In genomic region chr9:132185164-132186009, GRCh38 we compare ENCODE assay signal across 17 cellular contexts. TPM values are rescaled to one million over a fixed set of nuclear protein-coding genes. Genes with fewer than 3 reads are reported as not detected.
DNase-seq lines count a peak whose midpoint lies in the region; ATAC-seq and TF ChIP-seq lines count a peak whose summit lies in the region.
"Had no signal": no experiment of that assay in that cellular context is flagged by ENCODE, and none has a peak within 500 bp of the region (broad histone marks: within the 10 kb centered on the region; RNA-seq: fewer than 3 reads in every experiment).

No MANE protein-coding gene starts in this region.

- H3K79me2 ChIP-seq in mesendoderm (ENCODE audit: control insufficient read depth, insufficient read depth, low read length) (no peaks in the 10 kb centered on the region), MM.1S (ENCODE audit: low read length) (no peaks in the 10 kb centered on the region)

- ATAC-seq in HG02938 (IDR thresholded peaks at IDR 0.05; ENCODE audit: unreplicated experiment) = no peak

- no peaks in the 10 kb centered on the region for H4K20me1 ChIP-seq in MM.1S (ENCODE audit: insufficient read depth, low read length)

- peak overlapping the region; percentile 41 for H3K4ac ChIP-seq in mesendoderm (ENCODE audit: low read depth, low read length)

- no peak overlapping the region for H4K5ac ChIP-seq in mesendoderm (ENCODE audit: low read length)

- H3K9ac ChIP-seq in mesendoderm (ENCODE audit: low read length) (peak overlapping the region; percentile 36), MM.1S (ENCODE audit: low read length) (no peak overlapping the region)

- peak overlapping the region; percentile 64 for H3K56ac ChIP-seq in mesendoderm (ENCODE audit: low read length)

- no peak for TF ChIP-seq CTCF in MM.1S (IDR thresholded peaks at IDR 0.05; ENCODE audit: low read length)

- DNase-seq in AG20443 (ENCODE audit: low spot score) (peak; percentile 41), KBM-7 (peak; percentile 60), caudate nucleus (lab: John Stamatoyannopoulos, UW) (peak in 12 of 61 donors; percentile 10 to 73 (median 36)), mesendoderm (peak; percentile 57), T-helper 2 cell (no peak), MM.1S (no peak), HUDEP-2 (lab: John Stamatoyannopoulos, UW; ENCODE audit: unreplicated experiment in 76 of 76) (no peak)
- DNase-seq: Caco-2; cerebellar nuclear complex; GF-D8; islet precursor cell; NCI-H1694 treated with DMSO at 0.1 percent for 48 hours; NCI-H526; stimulated activated CD4-positive, alpha-beta T cell treated with anti-CD3 and anti-CD28 coated beads, Interleukin-15, amount 100 ng/mL, for 24 hours; stomach had no signal

- H3K27me3 ChIP-seq in mesendoderm (ENCODE audit: insufficient read depth, low read length, poor library complexity) (peaks cover 20% of the 10 kb centered on the region), MM.1S (replicated peaks; ENCODE audit: insufficient read depth, low read length) (peaks cover 95% of the 10 kb centered on the region)

- H3K36me3 ChIP-seq in mesendoderm (ENCODE audit: control insufficient read depth, insufficient read depth, low read length) (no peaks in the 10 kb centered on the region), MM.1S (replicated peaks; ENCODE audit: insufficient read depth, low read length) (no peaks in the 10 kb centered on the region)
- H3K36me3 ChIP-seq: prostate gland, stomach had no signal

- no peak overlapping the region for H3K4me3 ChIP-seq in mesendoderm (ENCODE audit: low read length)
- H3K4me3 ChIP-seq in MM.1S (ENCODE audit: low read length) = no peak overlapping the region
- H3K4me3 ChIP-seq: prostate gland, stomach had no signal

- no peaks in the 10 kb centered on the region for H3K9me2 ChIP-seq in MM.1S (replicated peaks; ENCODE audit: insufficient read depth, low read length)

- H2AFZ ChIP-seq in MM.1S (ENCODE audit: low read length) = no peak overlapping the region

- H2AK5ac ChIP-seq in mesendoderm (ENCODE audit: low read length) = no peak overlapping the region

- H3K18ac ChIP-seq in mesendoderm (ENCODE audit: low read length) = peak overlapping the region; percentile 81

- peak overlapping the region; percentile 24 for H3K23ac ChIP-seq in mesendoderm (ENCODE audit: low read length)

- no peaks in the 10 kb centered on the region for H3F3A ChIP-seq in MM.1S (ENCODE audit: insufficient read depth, low read length)

- no peak overlapping the region for H3K4me2 ChIP-seq in mesendoderm (ENCODE audit: low read length)
- H3K4me2 ChIP-seq in MM.1S (ENCODE audit: low read depth, low read length) = no peak overlapping the region

- no peak overlapping the region for H2BK5ac ChIP-seq in mesendoderm (ENCODE audit: low read length)

- in situ Hi-C loops in KBM-7 (cut with MboI; ENCODE audit: low pct_unique_long_range_greater_than_20kb, low sequenced_read_pairs) = no loop called here

- H3K9me3 ChIP-seq in MM.1S (replicated peaks; ENCODE audit: insufficient read depth, low read length) = no peaks in the 10 kb centered on the region
- H3K9me3 ChIP-seq: Caco-2, prostate gland, stomach had no signal

- peak overlapping the region; percentile 0 for H2BK15ac ChIP-seq in mesendoderm (replicated peaks; ENCODE audit: low read depth)

- no peak overlapping the region for H4K8ac ChIP-seq in mesendoderm (ENCODE audit: low read depth, low read length)

- H3K4me1 ChIP-seq in mesendoderm (ENCODE audit: control insufficient read depth, low read depth, low read length) = no peaks in the 10 kb centered on the region
- H3K4me1 ChIP-seq in MM.1S (ENCODE audit: low read length) = no peaks in the 10 kb centered on the region
- H3K4me1 ChIP-seq: Caco-2, prostate gland had no signal

- WGBS in mesendoderm (ENCODE audit: extremely low coverage, insufficient coverage, low lambda C conversion rate) = no CpG with 5 or more reads among the region's 18 CpGs

- no peaks in the 10 kb centered on the region for H3K79me1 ChIP-seq in mesendoderm (ENCODE audit: low read length)

- no peak overlapping the region for H2BK120ac ChIP-seq in mesendoderm (ENCODE audit: low read depth, low read length)

- H3K27ac ChIP-seq in caudate nucleus (ENCODE audit: low read depth, low read length) (peak overlapping the region; percentile 58), mesendoderm (ENCODE audit: low read depth, low read length) (no peak overlapping the region), MM.1S (ENCODE audit: low read length) (no peak overlapping the region)
- H3K27ac ChIP-seq: prostate gland, stomach had no signal

RNA-seq across cellular contexts. Expression of gene NTNG2, which starts 23.5 kb away (rescaled TPM):
- polyA plus RNA-seq in mesendoderm (2013, experiment 1 of 2) = 0.03 TPM
- polyA plus RNA-seq in mesendoderm (2013, experiment 2 of 2) = 0.11 TPM

Comparison
In these comparisons a context has a peak if more than half of its experiments do, and no peak if none do; other contexts are left out.
1. DNase-seq: peak in AG20443 (single experiment), KBM-7 (single experiment) and mesendoderm (single experiment); none in T-helper 2 cell (0 of 5), MM.1S (single experiment) and HUDEP-2 (0 of 76).